ENCODE assay signal across 1 cellular context in the genomic region with DNA sequence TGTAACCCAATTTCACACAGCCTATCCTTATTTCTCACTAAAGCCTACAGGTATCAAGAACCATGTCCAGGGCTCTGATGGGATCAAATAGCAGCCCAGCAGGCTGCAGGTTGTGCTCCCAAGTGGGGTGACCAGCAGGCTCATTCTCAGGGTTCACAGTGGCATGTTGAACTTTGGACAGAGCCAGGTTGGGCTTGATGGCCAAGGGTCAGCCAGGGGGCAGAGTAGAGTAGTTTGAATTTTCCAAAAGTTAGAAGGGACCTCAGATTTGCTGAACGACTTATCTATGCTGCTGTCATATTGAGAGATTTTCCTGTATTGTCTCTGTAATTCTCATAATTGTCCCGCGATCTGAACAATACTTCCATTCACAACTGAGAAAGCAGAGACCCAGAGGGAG.
TF ChIP-seq lines count a peak whose summit lies in the region.

No MANE protein-coding gene starts in this region.

TF ChIP-seq in GM23338, 12 proteins besides CTCF, POLR2A, EP300 and RAD21 (continued from another document):
- no peak for TF ChIP-seq EZH2 (IDR thresholded peaks at IDR 0.05; ENCODE audit: low read depth, unreplicated experiment)
